34 cellular contexts compared by ENCODE assay signal in the genomic region with DNA sequence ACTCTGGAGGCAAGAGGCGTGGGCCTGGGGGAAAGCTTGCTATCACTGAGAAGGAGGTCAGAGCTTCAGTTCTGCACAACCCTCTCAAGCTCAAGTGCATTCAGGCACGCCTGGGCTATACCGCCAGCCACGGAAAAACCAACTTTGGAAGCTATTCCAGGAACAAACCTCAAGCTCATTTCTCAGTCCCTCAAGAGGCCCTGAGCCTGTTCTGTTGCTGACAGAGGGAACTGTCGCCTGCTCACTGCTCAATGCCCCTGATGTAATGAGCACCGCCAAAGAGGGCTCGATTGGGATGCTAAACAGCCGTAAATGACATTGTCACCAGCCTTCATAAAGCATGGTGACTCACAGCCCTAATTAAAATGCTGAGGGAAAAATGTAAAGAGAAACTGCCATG. TPM values are rescaled to one million over a fixed set of nuclear protein-coding genes. Genes with fewer than 3 reads are reported as not detected.
"Had no signal": no experiment of that assay in that cellular context is flagged by ENCODE, and none has a peak within 500 bp of the region (broad histone marks: within the 10 kb centered on the region; RNA-seq: fewer than 3 reads in every experiment).

No MANE protein-coding gene starts in this region.

- ATAC-seq: activated CD4-positive, CD25-positive, alpha-beta regulatory T cell treated with anti-CD3 and anti-CD28 coated beads, Interleukin-2, amount 50 U/mL, for 24 hours; body of pancreas; left lobe of liver; mucosa of descending colon; natural killer cell treated with Interleukin-12 subunit alpha and Interleukin-12 subunit beta and Interleukin-15 and Interleukin-18, amount 100 ng/mL, for 72 hours; stimulated activated naive B cell treated with anti-CD40 and anti-IgM and Interleukin-4, amounts not matched to agents 10 μg/mL and 1 μg/mL and 100 μg/mL, for 72 hours had no signal

- H3K9me3 Mint-ChIP-seq: natural killer cell treated with Interleukin-12 subunit alpha and Interleukin-12 subunit beta and Interleukin-15 and Interleukin-18, amount 100 ng/mL, for 72 hours had no signal

- H3K9me3 ChIP-seq: body of pancreas, colonic mucosa, esophagus squamous epithelium, heart right ventricle, mucosa of descending colon, sigmoid colon, stomach, tibial artery had no signal

- H3K4me3 ChIP-seq: body of pancreas, colonic mucosa, esophagus squamous epithelium, heart right ventricle, lung, mucosa of descending colon, sigmoid colon, stomach, tibial artery had no signal

- H3K4me1 ChIP-seq: body of pancreas, colonic mucosa, heart right ventricle, sigmoid colon, stomach, tibial artery had no signal

- H3K36me3 Mint-ChIP-seq: activated naive CD8-positive, alpha-beta T cell; natural killer cell treated with Interleukin-12 subunit alpha and Interleukin-12 subunit beta and Interleukin-15 and Interleukin-18, amount 100 ng/mL, for 72 hours; stimulated activated naive B cell treated with anti-CD40 and anti-IgM and Interleukin-4, amounts not matched to agents 10 μg/mL and 1 μg/mL and 100 μg/mL, for 72 hours had no signal

- H3K27ac ChIP-seq: body of pancreas, colonic mucosa, epithelial cell of prostate, esophagus squamous epithelium, heart right ventricle, sigmoid colon, stomach, tibial artery, WERI-Rb-1 had no signal

- H3K4me1 Mint-ChIP-seq: stimulated activated naive B cell treated with anti-CD40 and anti-IgM and Interleukin-4, amounts not matched to agents 10 μg/mL and 1 μg/mL and 100 μg/mL, for 72 hours had no signal

- H3K4me3 Mint-ChIP-seq: activated naive CD8-positive, alpha-beta T cell; natural killer cell treated with Interleukin-12 subunit alpha and Interleukin-12 subunit beta and Interleukin-15 and Interleukin-18, amount 100 ng/mL, for 72 hours; stimulated activated naive B cell treated with anti-CD40 and anti-IgM and Interleukin-4, amounts not matched to agents 10 μg/mL and 1 μg/mL and 100 μg/mL, for 72 hours had no signal

- H3K36me3 ChIP-seq: colonic mucosa, esophagus squamous epithelium, heart right ventricle, sigmoid colon, stomach, tibial artery, WERI-Rb-1 had no signal

- H3K27ac Mint-ChIP-seq: activated naive CD8-positive, alpha-beta T cell; natural killer cell treated with Interleukin-12 subunit alpha and Interleukin-12 subunit beta and Interleukin-15 and Interleukin-18, amount 100 ng/mL, for 72 hours; progenitor cell of endocrine pancreas; stimulated activated naive B cell treated with anti-CD40 and anti-IgM and Interleukin-4, amounts not matched to agents 10 μg/mL and 1 μg/mL and 100 μg/mL, for 72 hours had no signal

- H3K27me3 ChIP-seq: body of pancreas, colonic mucosa had no signal

- DNase-seq: activated CD4-positive, alpha-beta T cell treated with anti-CD3 and anti-CD28 coated beads for 48 hours; activated CD4-positive, alpha-beta T cell treated with anti-CD3 and anti-CD28 coated beads, Interleukin-2, amount 50 U/mL, for 48 hours; activated CD8-positive, alpha-beta memory T cell treated with anti-CD3 and anti-CD28 coated beads for 24 hours; activated effector memory CD4-positive, alpha-beta T cell treated with Interleukin-2 at 50 U/mL for 16 hours; activated naive CD4-positive, alpha-beta T cell treated with Interleukin-2 at 50 U/mL for 16 hours; body of pancreas; colonic mucosa; effector CD8-positive, alpha-beta T cell; esophagus squamous epithelium; foreskin melanocyte; heart right ventricle; kidney glomerular epithelial cell; mesendoderm; mucosa of descending colon; retina; sigmoid colon; small intestine; stimulated activated CD4-positive, alpha-beta T cell treated with anti-CD3 and anti-CD28 coated beads, Interleukin-1b, Interleukin-23, amount 100 ng/mL, for 48 hours; stimulated activated CD4-positive, alpha-beta T cell treated with anti-CD3 and anti-CD28 coated beads, Interleukin-4, amount 100 ng/mL, for 4 hours; stimulated activated CD8-positive, alpha-beta memory T cell treated with anti-CD3 and anti-CD28 coated beads, Interleukin-4, amount 100 ng/mL, for 48 hours; stimulated activated naive B cell treated with anti-CD40 and anti-IgM and Interleukin-4, amounts not matched to agents 10 μg/mL and 1 μg/mL and 100 μg/mL, for 72 hours; stomach; T-helper 9 cell; tibial artery; WERI-Rb-1 had no signal

RNA-seq across cellular contexts. Expression of a gene that starts 9.2 kb away (rescaled TPM):
- total RNA-seq: glomerular endothelial cell; myocyte; natural killer cell treated with Interleukin-12 subunit alpha and Interleukin-12 subunit beta and Interleukin-15 and Interleukin-18, amount 100 ng/mL, for 72 hours had no signal
